In genomic region chr5:65061250-65061973, GRCh38 we compare ENCODE assay signal across 12 cellular contexts.
A peak's percentile ranks its signal among the peaks of the same experiment; 100 is the strongest.
DNase-seq lines count a peak whose midpoint lies in the region; ATAC-seq and TF ChIP-seq lines count a peak whose summit lies in the region.
"Had no signal": no experiment of that assay in that cellular context is flagged by ENCODE, and none has a peak within 500 bp of the region (broad histone marks: within the 10 kb centered on the region; RNA-seq: fewer than 3 reads in every experiment).

No MANE protein-coding gene starts in this region.

- H3K9me3 Mint-ChIP-seq in activated naive CD4-positive, alpha-beta T cell treated with anti-CD3 and anti-CD28 coated beads for 36 hours: no peaks in the 10 kb centered on the region
- no peaks in the 10 kb centered on the region for H3K9me3 Mint-ChIP-seq in Caco-2 (ENCODE audit: unreplicated experiment)

- no peaks in the 10 kb centered on the region for H4K20me1 ChIP-seq in BLaER1

- 0 out of 2 replicates have a peak overlapping the region, but pooled peaks have one; percentile 4 for H3K4me3 ChIP-seq in BLaER1
- H3K4me3 ChIP-seq in Jurkat, Clone E6-1 (ENCODE audit: low read length): no peak overlapping the region
- H3K4me3 ChIP-seq in Caco-2 (ENCODE audit: low read depth, low read length): no peak overlapping the region
- H3K4me3 ChIP-seq: left lung had no signal

- no peak overlapping the region for H3K4me3 Mint-ChIP-seq in activated naive CD4-positive, alpha-beta T cell treated with anti-CD3 and anti-CD28 coated beads for 36 hours
- H3K4me3 Mint-ChIP-seq in Caco-2 (ENCODE audit: unreplicated experiment): no peak overlapping the region

- intact Hi-C loops in activated naive CD4-positive, alpha-beta T cell treated with anti-CD3 and anti-CD28 coated beads for 36 hours (cut with micrococcal nuclease): no loop called here
- intact Hi-C loops in Caco-2 (cut with micrococcal nuclease; ENCODE audit: unreplicated experiment): no loop called here

- no peaks in the 10 kb centered on the region for H3K36me3 Mint-ChIP-seq in activated naive CD4-positive, alpha-beta T cell treated with anti-CD3 and anti-CD28 coated beads for 36 hours (ENCODE audit: low read depth)
- no peaks in the 10 kb centered on the region for H3K36me3 Mint-ChIP-seq in Caco-2 (ENCODE audit: insufficient read depth, unreplicated experiment)

- peaks cover 4% of the 10 kb centered on the region; the same call in 1 of the 2 replicates for H3K9me3 ChIP-seq in BLaER1
- H3K9me3 ChIP-seq in Caco-2: no peaks in the 10 kb centered on the region
- H3K9me3 ChIP-seq: left lung had no signal

- H3K4me1 ChIP-seq in BLaER1: peaks cover 56% of the 10 kb centered on the region
- no peaks in the 10 kb centered on the region for H3K4me1 ChIP-seq in Caco-2
- H3K4me1 ChIP-seq: left lung had no signal

- H3K27me3 Mint-ChIP-seq in activated naive CD4-positive, alpha-beta T cell treated with anti-CD3 and anti-CD28 coated beads for 36 hours (ENCODE audit: low read depth): peaks cover 5% of the 10 kb centered on the region
- peaks cover 10% of the 10 kb centered on the region for H3K27me3 Mint-ChIP-seq in Caco-2 (ENCODE audit: insufficient read depth, unreplicated experiment)

- CTCF ChIA-PET in activated naive CD4-positive, alpha-beta T cell treated with anti-CD3 and anti-CD28 coated beads for 36 hours (lab: Charles Lee): no interaction called here
- CTCF ChIA-PET in Caco-2 (lab: Charles Lee): no interaction called here

- H3K27ac ChIP-seq in BLaER1: peak overlapping the region; percentile 72
- H3K27ac ChIP-seq: left lung had no signal

- no peaks in the 10 kb centered on the region for H3K4me1 Mint-ChIP-seq in activated naive CD4-positive, alpha-beta T cell treated with anti-CD3 and anti-CD28 coated beads for 36 hours (ENCODE audit: low read depth)
- H3K4me1 Mint-ChIP-seq in Caco-2 (ENCODE audit: low read depth, unreplicated experiment): no peaks in the 10 kb centered on the region

- no peak overlapping the region for H3K27ac Mint-ChIP-seq in activated naive CD4-positive, alpha-beta T cell treated with anti-CD3 and anti-CD28 coated beads for 36 hours
- no peak overlapping the region for H3K27ac Mint-ChIP-seq in Caco-2 (ENCODE audit: unreplicated experiment)

- peak; percentile 59 for ATAC-seq in GM19351 (IDR thresholded peaks at IDR 0.05; ENCODE audit: unreplicated experiment)
- peak; percentile 64 for ATAC-seq in HG02852 (IDR thresholded peaks at IDR 0.05; ENCODE audit: unreplicated experiment)
- ATAC-seq: left lung, Panc1, right cardiac atrium had no signal

- H3K36me3 ChIP-seq in BLaER1 (no peaks in the 10 kb centered on the region), Caco-2 (ENCODE audit: control insufficient read depth, insufficient read depth, low read length) (no peaks in the 10 kb centered on the region)
- H3K36me3 ChIP-seq: left lung had no signal

- peak overlapping the region; percentile 70 for H3K4me2 ChIP-seq in BLaER1

- H3K27me3 ChIP-seq in BLaER1 (no peaks in the 10 kb centered on the region), Caco-2 (replicated peaks; ENCODE audit: control insufficient read depth, insufficient read depth, low read length) (no peaks in the 10 kb centered on the region)
- H3K27me3 ChIP-seq: left lung had no signal

- POLR2A ChIA-PET in Caco-2 (lab: Charles Lee): no interaction called here

- TF ChIP-seq CTCF in Caco-2 (IDR thresholded peaks at IDR 0.05; ENCODE audit: insufficient read depth in 1 of 2, low read depth in 1 of 2, low read length in 1 of 2, severe bottlenecking in 1 of 2, unreplicated experiment in 1 of 2): no peak

- peak; percentile 26 for DNase-seq in Jurkat, Clone E6-1 (ENCODE audit: low read depth, low spot score)
- DNase-seq in SW 1271 (lab: John Stamatoyannopoulos, UW) (no peak), NCI-H1417 (lab: John Stamatoyannopoulos, UW) (no peak), Caco-2 (no peak)
- no peak for DNase-seq in activated naive CD4-positive, alpha-beta T cell treated with anti-CD3 and anti-CD28 coated beads for 36 hours
- DNase-seq: activated CD4-positive, alpha-beta T cell treated with anti-CD3 and anti-CD28 coated beads for 48 hours; left lung; right cardiac atrium had no signal

- peak overlapping the region; percentile 59; the same call in 1 of the 2 replicates for H3K9ac ChIP-seq in BLaER1

- no TSS peak for BruUV-seq in Caco-2 (replicated peaks; lab: Mats Ljungman, UMichigan)
